Comparison of ENCODE assay signal across 28 cellular contexts in the genomic region with DNA sequence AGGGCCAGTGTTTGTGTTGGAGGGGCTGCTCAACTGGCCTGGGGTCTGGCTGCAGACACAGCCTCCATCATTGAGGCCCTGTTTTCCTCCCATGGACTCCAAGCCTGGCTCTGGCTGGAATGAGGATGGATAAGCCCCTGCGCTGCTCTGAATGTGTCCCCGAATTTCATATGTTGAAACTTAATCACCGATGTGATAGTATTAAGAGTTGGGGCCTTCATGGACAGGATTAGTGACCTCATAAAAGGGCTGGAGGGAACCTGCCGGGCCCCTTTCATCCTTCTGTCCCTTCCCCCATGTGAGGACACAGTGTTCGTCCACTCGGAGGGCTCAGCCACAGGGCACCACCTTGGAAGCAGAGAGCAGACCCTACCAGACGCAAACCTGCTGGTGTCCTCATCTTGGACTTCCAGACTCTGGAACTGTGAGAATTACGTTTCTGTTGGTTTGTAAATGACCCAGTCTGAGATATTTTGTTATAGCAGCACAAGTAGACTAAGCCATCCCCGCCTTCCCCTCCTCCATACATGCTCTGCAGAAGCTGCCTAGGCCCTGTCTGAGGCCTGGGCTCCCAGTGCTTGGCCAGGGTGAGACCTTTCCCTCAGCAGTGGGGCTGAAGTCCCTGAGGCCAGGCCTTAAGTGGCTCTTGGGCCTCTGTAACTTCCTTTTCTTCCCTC. TPM values are rescaled to one million over a fixed set of nuclear protein-coding genes. Genes with fewer than 3 reads are reported as not detected.
"Had no signal": no experiment of that assay in that cellular context is flagged by ENCODE, and none has a peak within 500 bp of the region (broad histone marks: within the 10 kb centered on the region; RNA-seq: fewer than 3 reads in every experiment).

No MANE protein-coding gene starts in this region.

- H3K9me3 Mint-ChIP-seq: activated CD4-positive, alpha-beta T cell treated with anti-CD3 and anti-CD28 coated beads, Interleukin-2, amount 10 ng/mL, durations not matched to agents 7 days and 5 days; activated CD8-positive, alpha-beta T cell treated with anti-CD3 and anti-CD28 coated beads for 36 hours; activated T-cell treated with anti-CD3 and anti-CD28 coated beads, Interleukin-2, amount 50 U/mL, for 24 hours; natural killer cell; T-helper 1 cell treated with Interleukin-12 subunit alpha and Interleukin-12 subunit beta and Interleukin-4 antibody, amounts not matched to agents 30 μg/mL and 1 μg/mL, for 36 hours had no signal

- H3K27ac Mint-ChIP-seq: activated CD4-positive, alpha-beta T cell treated with anti-CD3 and anti-CD28 coated beads, Interleukin-2, amount 10 ng/mL, durations not matched to agents 7 days and 5 days; activated CD8-positive, alpha-beta T cell treated with anti-CD3 and anti-CD28 coated beads for 36 hours; activated T-cell treated with anti-CD3 and anti-CD28 coated beads, Interleukin-2, amount 50 U/mL, for 24 hours; natural killer cell; T-helper 1 cell treated with Interleukin-12 subunit alpha and Interleukin-12 subunit beta and Interleukin-4 antibody, amounts not matched to agents 30 μg/mL and 1 μg/mL, for 36 hours had no signal

- ATAC-seq: activated CD8-positive, alpha-beta T cell treated with anti-CD3 and anti-CD28 coated beads for 36 hours; lower lobe of right lung; natural killer cell had no signal

- H3K4me1 ChIP-seq: lower lobe of right lung, prostate gland, uterus had no signal

- H3K27me3 Mint-ChIP-seq: activated CD4-positive, alpha-beta T cell treated with anti-CD3 and anti-CD28 coated beads, Interleukin-2, amount 10 ng/mL, durations not matched to agents 7 days and 5 days; activated CD8-positive, alpha-beta T cell treated with anti-CD3 and anti-CD28 coated beads for 36 hours; activated T-cell treated with anti-CD3 and anti-CD28 coated beads, Interleukin-2, amount 50 U/mL, for 24 hours had no signal

- H3K36me3 ChIP-seq: lower lobe of right lung, ovary, prostate gland, transverse colon, uterus had no signal

- H3K36me3 Mint-ChIP-seq: natural killer cell had no signal

- H3K27ac ChIP-seq: lower lobe of right lung, ovary, prostate gland, transverse colon, uterus, VCaP had no signal

- DNase-seq: activated CD4-positive, alpha-beta T cell treated with anti-CD3 and anti-CD28 coated beads, Interleukin-2, amount 10 ng/mL, durations not matched to agents 7 days and 5 days; activated CD8-positive, alpha-beta T cell treated with anti-CD3 and anti-CD28 coated beads for 36 hours; activated gamma-delta T cell treated with Interleukin-2 at 50 U/mL for 16 hours; activated naive CD4-positive, alpha-beta T cell treated with anti-CD3 and anti-CD28 coated beads, Interleukin-2, amount 50 U/mL, for 16 hours; activated T-cell treated with anti-CD3 and anti-CD28 coated beads, Interleukin-2, amount 50 U/mL, for 24 hours; amniotic stem cell; caudate nucleus; cortex of kidney; foreskin fibroblast; hippocampal formation; lower lobe of right lung; mesenchymal stem cell; natural killer cell; ovary; retina; SK-N-SH; stimulated activated naive CD4-positive, alpha-beta T cell treated with Interleukin-2 at 50 U/mL for 16 hours; SW 1271; T-helper 9 cell; transverse colon; uterus had no signal

- H3K27me3 ChIP-seq: ovary, transverse colon, uterus had no signal

- H3K9me3 ChIP-seq: lower lobe of right lung, ovary, prostate gland, SK-N-SH, transverse colon, uterus had no signal

- H3K4me3 Mint-ChIP-seq: activated CD4-positive, alpha-beta T cell treated with anti-CD3 and anti-CD28 coated beads, Interleukin-2, amount 10 ng/mL, durations not matched to agents 7 days and 5 days; activated CD8-positive, alpha-beta T cell treated with anti-CD3 and anti-CD28 coated beads for 36 hours; activated T-cell treated with anti-CD3 and anti-CD28 coated beads, Interleukin-2, amount 50 U/mL, for 24 hours; natural killer cell; T-helper 1 cell treated with Interleukin-12 subunit alpha and Interleukin-12 subunit beta and Interleukin-4 antibody, amounts not matched to agents 30 μg/mL and 1 μg/mL, for 36 hours had no signal

- H3K4me3 ChIP-seq: lower lobe of right lung, ovary, prostate gland, smooth muscle cell, transverse colon, uterus had no signal

RNA-seq across cellular contexts. Expression of gene LCTL, which starts 3.8 kb away (rescaled TPM):
- total RNA-seq: activated CD4-positive, alpha-beta T cell treated with anti-CD3 and anti-CD28 coated beads, Interleukin-2, amount 10 ng/mL, durations not matched to agents 7 days and 5 days; activated CD8-positive, alpha-beta T cell treated with anti-CD3 and anti-CD28 coated beads for 36 hours; endothelial cell of umbilical vein; kidney epithelial cell; lower lobe of right lung; mononuclear cell; natural killer cell; ovary; prostate gland; transverse colon; uterus had no signal
